In the genomic region with DNA sequence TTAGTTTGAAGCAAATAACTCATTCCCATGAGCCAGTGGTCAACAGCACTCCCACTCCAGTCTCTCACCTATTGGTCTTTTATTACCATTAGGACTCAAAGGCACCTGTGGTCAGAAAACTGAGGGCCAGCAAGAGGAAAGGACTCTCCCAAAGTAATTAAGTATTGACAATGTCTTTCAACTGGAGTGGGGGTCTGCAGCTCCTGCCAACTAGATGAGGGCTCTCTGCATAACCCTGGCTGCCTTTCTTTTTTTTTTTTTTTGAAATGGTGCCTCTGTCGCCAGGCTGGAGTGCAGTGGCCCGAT, we compare ENCODE assay signal across 2 cellular contexts.
TF ChIP-seq lines count a peak whose summit lies in the region.

No MANE protein-coding gene starts in this region.

TF ChIP-seq in SK-N-SH, 30 proteins besides CTCF, POLR2A, EP300 and RAD21 (continued from another document):
- TF ChIP-seq, protein P1, sequence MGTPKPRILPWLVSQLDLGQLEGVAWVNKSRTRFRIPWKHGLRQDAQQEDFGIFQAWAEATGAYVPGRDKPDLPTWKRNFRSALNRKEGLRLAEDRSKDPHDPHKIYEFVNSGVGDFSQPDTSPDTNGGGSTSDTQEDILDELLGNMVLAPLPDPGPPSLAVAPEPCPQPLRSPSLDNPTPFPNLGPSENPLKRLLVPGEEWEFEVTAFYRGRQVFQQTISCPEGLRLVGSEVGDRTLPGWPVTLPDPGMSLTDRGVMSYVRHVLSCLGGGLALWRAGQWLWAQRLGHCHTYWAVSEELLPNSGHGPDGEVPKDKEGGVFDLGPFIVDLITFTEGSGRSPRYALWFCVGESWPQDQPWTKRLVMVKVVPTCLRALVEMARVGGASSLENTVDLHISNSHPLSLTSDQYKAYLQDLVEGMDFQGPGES (IDR thresholded peaks at IDR 0.05; ENCODE audit: low read depth, low read length): no peak

TF ChIP-seq in SK-N-SH treated with all-trans-retinoic acid at 6 μM for 48 hours, 23 proteins besides CTCF, POLR2A, EP300 and RAD21 (continued from another document):
- TF ChIP-seq, protein P2, sequence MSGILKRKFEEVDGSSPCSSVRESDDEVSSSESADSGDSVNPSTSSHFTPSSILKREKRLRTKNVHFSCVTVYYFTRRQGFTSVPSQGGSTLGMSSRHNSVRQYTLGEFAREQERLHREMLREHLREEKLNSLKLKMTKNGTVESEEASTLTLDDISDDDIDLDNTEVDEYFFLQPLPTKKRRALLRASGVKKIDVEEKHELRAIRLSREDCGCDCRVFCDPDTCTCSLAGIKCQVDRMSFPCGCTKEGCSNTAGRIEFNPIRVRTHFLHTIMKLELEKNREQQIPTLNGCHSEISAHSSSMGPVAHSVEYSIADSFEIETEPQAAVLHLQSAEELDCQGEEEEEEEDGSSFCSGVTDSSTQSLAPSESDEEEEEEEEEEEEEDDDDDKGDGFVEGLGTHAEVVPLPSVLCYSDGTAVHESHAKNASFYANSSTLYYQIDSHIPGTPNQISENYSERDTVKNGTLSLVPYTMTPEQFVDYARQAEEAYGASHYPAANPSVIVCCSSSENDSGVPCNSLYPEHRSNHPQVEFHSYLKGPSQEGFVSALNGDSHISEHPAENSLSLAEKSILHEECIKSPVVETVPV (CRISPR knock-in tag; IDR thresholded peaks at IDR 0.05): no peak
- no peak for TF ChIP-seq ZFP30 (CRISPR knock-in tag; IDR thresholded peaks at IDR 0.05)
- no peak for TF ChIP-seq ZNF70 (CRISPR knock-in tag; IDR thresholded peaks at IDR 0.05)
- TF ChIP-seq POU6F1 (CRISPR knock-in tag; IDR thresholded peaks at IDR 0.05; ENCODE audit: borderline replicate concordance, low read depth): no peak
- no peak for TF ChIP-seq OSR1 (CRISPR knock-in tag; IDR thresholded peaks at IDR 0.05)
